ENCODE assay signal across 30 cellular contexts in genomic region chr21:44579833-44580144, GRCh38. TPM values are rescaled to one million over a fixed set of nuclear protein-coding genes. Genes with fewer than 3 reads are reported as not detected.
"Had no signal": no experiment of that assay in that cellular context is flagged by ENCODE, and none has a peak within 500 bp of the region (broad histone marks: within the 10 kb centered on the region; RNA-seq: fewer than 3 reads in every experiment).

No MANE protein-coding gene starts in this region.

- H3K4me3 ChIP-seq: body of pancreas, cardiac muscle cell, thoracic aorta, upper lobe of left lung had no signal

- H3K27ac ChIP-seq: body of pancreas, cardiac muscle cell, thoracic aorta, upper lobe of left lung had no signal

- H3K4me1 Mint-ChIP-seq: nephron had no signal

- DNase-seq: activated CD4-positive, alpha-beta memory T cell treated with anti-CD3 and anti-CD28 coated beads for 36 hours; activated effector memory CD4-positive, alpha-beta T cell treated with anti-CD3 and anti-CD28 coated beads, Interleukin-2, amount 50 U/mL, for 16 hours; activated naive CD4-positive, alpha-beta T cell treated with anti-CD3 and anti-CD28 coated beads, Interleukin-2, amount 10 ng/mL, durations not matched to agents 7 days and 5 days; activated T-cell treated with anti-CD3 and anti-CD28 coated beads for 4 hours; anterior cingulate cortex; body of pancreas; effector CD8-positive, alpha-beta T cell; erythroblast; foreskin melanocyte; hypothalamus; left cardiac atrium; occipital lobe; small intestine; stimulated activated CD4-positive, alpha-beta T cell treated with anti-CD3 and anti-CD28 coated beads, Interleukin-15, amount 100 ng/mL, for 24 hours; stimulated activated naive B cell treated with anti-CD40 and anti-IgM and Interleukin-4, amounts not matched to agents 10 μg/mL and 1 μg/mL and 100 μg/mL, for 72 hours; T1000 had no signal

- H3K4me1 ChIP-seq: body of pancreas, upper lobe of left lung had no signal

- H3K36me3 ChIP-seq: cardiac muscle cell, thoracic aorta, upper lobe of left lung had no signal

- ATAC-seq: activated CD4-positive, alpha-beta T cell treated with anti-CD3 and anti-CD28 coated beads for 36 hours; body of pancreas; left cardiac atrium; sciatic nerve; stimulated activated naive B cell treated with anti-CD40 and anti-IgM and Interleukin-4, amounts not matched to agents 10 μg/mL and 1 μg/mL and 100 μg/mL, for 72 hours; WTC11 had no signal

- H3K27me3 Mint-ChIP-seq: activated CD4-positive, alpha-beta memory T cell treated with anti-CD3 and anti-CD28 coated beads for 36 hours had no signal

- H3K27me3 ChIP-seq: body of pancreas, cardiac muscle cell, upper lobe of left lung had no signal

- H3K27ac Mint-ChIP-seq: activated CD4-positive, alpha-beta memory T cell treated with anti-CD3 and anti-CD28 coated beads for 36 hours; activated CD4-positive, alpha-beta T cell treated with anti-CD3 and anti-CD28 coated beads for 36 hours; activated naive CD4-positive, alpha-beta T cell treated with anti-CD3 and anti-CD28 coated beads, Interleukin-2, amount 10 ng/mL, durations not matched to agents 7 days and 5 days; dendritic cell treated with granulocyte-macrophage colony-stimulating factor and Interleukin-4, amounts not matched to agents 40 ng/mL and 50 ng/mL, for 4 days; memory B cell; nephron; stimulated activated naive B cell treated with anti-CD40 and anti-IgM and Interleukin-4, amounts not matched to agents 10 μg/mL and 1 μg/mL and 100 μg/mL, for 72 hours; T-helper 1 cell treated with Interleukin-12 subunit alpha and Interleukin-12 subunit beta and Interleukin-4 antibody, amounts not matched to agents 30 μg/mL and 1 μg/mL, for 36 hours had no signal

- H3K4me3 Mint-ChIP-seq: activated CD4-positive, alpha-beta memory T cell treated with anti-CD3 and anti-CD28 coated beads for 36 hours; activated CD4-positive, alpha-beta T cell treated with anti-CD3 and anti-CD28 coated beads for 36 hours; activated naive CD4-positive, alpha-beta T cell treated with anti-CD3 and anti-CD28 coated beads, Interleukin-2, amount 10 ng/mL, durations not matched to agents 7 days and 5 days; dendritic cell treated with granulocyte-macrophage colony-stimulating factor and Interleukin-4, amounts not matched to agents 40 ng/mL and 50 ng/mL, for 4 days; memory B cell; nephron; stimulated activated naive B cell treated with anti-CD40 and anti-IgM and Interleukin-4, amounts not matched to agents 10 μg/mL and 1 μg/mL and 100 μg/mL, for 72 hours; T-helper 1 cell treated with Interleukin-12 subunit alpha and Interleukin-12 subunit beta and Interleukin-4 antibody, amounts not matched to agents 30 μg/mL and 1 μg/mL, for 36 hours; WTC11 had no signal

RNA-seq across cellular contexts. Expression of gene KRTAP10-5, which starts 0.6 kb away (rescaled TPM):
- total RNA-seq: activated CD4-positive, alpha-beta memory T cell treated with anti-CD3 and anti-CD28 coated beads for 36 hours; activated CD4-positive, alpha-beta T cell treated with anti-CD3 and anti-CD28 coated beads for 36 hours; body of pancreas; cardiac muscle cell; chondrocyte; left cardiac atrium; liver; occipital lobe; posterior vena cava; renal cortical epithelial cell; sciatic nerve; thoracic aorta; upper lobe of left lung; WTC11 had no signal

RNA-seq across cellular contexts. Expression of gene KRTAP10-4, which starts 6.3 kb away (rescaled TPM):
- total RNA-seq: activated CD4-positive, alpha-beta memory T cell treated with anti-CD3 and anti-CD28 coated beads for 36 hours; activated CD4-positive, alpha-beta T cell treated with anti-CD3 and anti-CD28 coated beads for 36 hours; body of pancreas; cardiac muscle cell; chondrocyte; left cardiac atrium; liver; occipital lobe; posterior vena cava; renal cortical epithelial cell; sciatic nerve; thoracic aorta; upper lobe of left lung; WTC11 had no signal

RNA-seq across cellular contexts. Expression of gene KRTAP10-6, which starts 12.5 kb away (rescaled TPM):
- total RNA-seq: activated CD4-positive, alpha-beta memory T cell treated with anti-CD3 and anti-CD28 coated beads for 36 hours; activated CD4-positive, alpha-beta T cell treated with anti-CD3 and anti-CD28 coated beads for 36 hours; body of pancreas; cardiac muscle cell; chondrocyte; left cardiac atrium; liver; occipital lobe; posterior vena cava; renal cortical epithelial cell; sciatic nerve; thoracic aorta; upper lobe of left lung had no signal

RNA-seq across cellular contexts. Expression of gene KRTAP10-7, which starts 20.6 kb away (rescaled TPM):
- total RNA-seq: activated CD4-positive, alpha-beta memory T cell treated with anti-CD3 and anti-CD28 coated beads for 36 hours; activated CD4-positive, alpha-beta T cell treated with anti-CD3 and anti-CD28 coated beads for 36 hours; body of pancreas; cardiac muscle cell; chondrocyte; left cardiac atrium; liver; occipital lobe; posterior vena cava; renal cortical epithelial cell; sciatic nerve; thoracic aorta; upper lobe of left lung; WTC11 had no signal

RNA-seq across cellular contexts. Expression of gene KRTAP10-3, which starts 21.2 kb away (rescaled TPM):
- total RNA-seq: activated CD4-positive, alpha-beta memory T cell treated with anti-CD3 and anti-CD28 coated beads for 36 hours; activated CD4-positive, alpha-beta T cell treated with anti-CD3 and anti-CD28 coated beads for 36 hours; body of pancreas; cardiac muscle cell; chondrocyte; left cardiac atrium; liver; occipital lobe; posterior vena cava; renal cortical epithelial cell; sciatic nerve; thoracic aorta; upper lobe of left lung; WTC11 had no signal
